Comparison of ENCODE assay signal across 19 cellular contexts in the genomic region with DNA sequence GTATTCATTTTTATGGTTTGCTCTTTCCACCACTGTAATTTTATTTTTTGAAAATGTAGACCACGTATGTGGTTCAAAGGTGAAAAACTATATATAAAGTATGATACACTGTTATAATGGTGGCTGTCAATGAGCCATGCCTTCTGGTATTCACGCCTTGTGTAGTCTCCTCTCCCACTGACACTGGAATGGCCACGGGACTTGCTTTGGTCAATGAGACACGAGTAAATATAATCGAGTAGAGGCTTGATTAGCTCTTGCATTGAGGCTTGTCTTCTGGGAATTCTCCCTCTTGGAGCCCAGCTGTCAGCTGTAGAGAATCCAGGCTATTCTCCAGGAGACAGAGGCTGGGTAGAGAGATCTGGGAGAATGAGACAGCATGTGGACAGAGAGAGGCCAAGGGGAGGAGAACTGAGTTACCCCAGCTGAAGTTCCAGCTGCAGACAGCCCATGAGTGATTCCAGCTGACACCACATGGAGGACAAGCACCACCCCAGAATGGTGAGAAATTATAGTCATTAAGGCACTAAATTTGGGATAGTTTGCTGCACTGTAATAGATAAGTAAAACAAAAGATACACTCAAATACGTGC. TPM values are rescaled to one million over a fixed set of nuclear protein-coding genes. Genes with fewer than 3 reads are reported as not detected.
"Had no signal": no experiment of that assay in that cellular context is flagged by ENCODE, and none has a peak within 500 bp of the region (broad histone marks: within the 10 kb centered on the region; RNA-seq: fewer than 3 reads in every experiment).

No MANE protein-coding gene starts in this region.

- H3K27me3 Mint-ChIP-seq: activated B cell treated with CpG ODN at 0.5 μM for 24 hours; activated T-helper 17 cell treated with anti-CD3 and anti-CD28 coated beads, Interleukin-2, amount 50 U/mL, for 72 hours; dendritic cell treated with granulocyte-macrophage colony-stimulating factor and Interleukin-4, amounts not matched to agents 40 ng/mL and 50 ng/mL, for 4 days; stimulated activated naive B cell treated with anti-CD40 and anti-IgM and Interleukin-4, amounts not matched to agents 10 μg/mL and 1 μg/mL and 100 μg/mL, for 72 hours had no signal

- H3K36me3 ChIP-seq: adrenal gland, right lobe of liver, tibial nerve had no signal

- H3K4me3 ChIP-seq: adrenal gland, body of pancreas, lung, right lobe of liver, tibial nerve had no signal

- H3K9me3 Mint-ChIP-seq: activated B cell treated with CpG ODN at 0.5 μM for 24 hours; activated T-helper 17 cell treated with anti-CD3 and anti-CD28 coated beads, Interleukin-2, amount 50 U/mL, for 72 hours; dendritic cell treated with granulocyte-macrophage colony-stimulating factor and Interleukin-4, amounts not matched to agents 40 ng/mL and 50 ng/mL, for 4 days; stimulated activated naive B cell treated with anti-CD40 and anti-IgM and Interleukin-4, amounts not matched to agents 10 μg/mL and 1 μg/mL and 100 μg/mL, for 72 hours had no signal

- H3K27ac Mint-ChIP-seq: activated B cell treated with CpG ODN at 0.5 μM for 24 hours; activated T-helper 17 cell treated with anti-CD3 and anti-CD28 coated beads, Interleukin-2, amount 50 U/mL, for 72 hours; dendritic cell treated with granulocyte-macrophage colony-stimulating factor and Interleukin-4, amounts not matched to agents 40 ng/mL and 50 ng/mL, for 4 days; natural killer cell treated with Interleukin-12 subunit alpha and Interleukin-12 subunit beta and Interleukin-15 and Interleukin-18, amount 100 ng/mL, for 72 hours; stimulated activated naive B cell treated with anti-CD40 and anti-IgM and Interleukin-4, amounts not matched to agents 10 μg/mL and 1 μg/mL and 100 μg/mL, for 72 hours had no signal

- H3K9me3 ChIP-seq: adrenal gland, body of pancreas, right lobe of liver, tibial nerve had no signal

- H3K4me3 Mint-ChIP-seq: activated B cell treated with CpG ODN at 0.5 μM for 24 hours; activated T-helper 17 cell treated with anti-CD3 and anti-CD28 coated beads, Interleukin-2, amount 50 U/mL, for 72 hours; dendritic cell treated with granulocyte-macrophage colony-stimulating factor and Interleukin-4, amounts not matched to agents 40 ng/mL and 50 ng/mL, for 4 days; natural killer cell treated with Interleukin-12 subunit alpha and Interleukin-12 subunit beta and Interleukin-15 and Interleukin-18, amount 100 ng/mL, for 72 hours; stimulated activated naive B cell treated with anti-CD40 and anti-IgM and Interleukin-4, amounts not matched to agents 10 μg/mL and 1 μg/mL and 100 μg/mL, for 72 hours had no signal

- H3K4me1 ChIP-seq: adrenal gland, body of pancreas, right lobe of liver had no signal

- H3K4me1 Mint-ChIP-seq: activated B cell treated with CpG ODN at 0.5 μM for 24 hours; activated T-helper 17 cell treated with anti-CD3 and anti-CD28 coated beads, Interleukin-2, amount 50 U/mL, for 72 hours; stimulated activated naive B cell treated with anti-CD40 and anti-IgM and Interleukin-4, amounts not matched to agents 10 μg/mL and 1 μg/mL and 100 μg/mL, for 72 hours had no signal

- H3K36me3 Mint-ChIP-seq: natural killer cell treated with Interleukin-12 subunit alpha and Interleukin-12 subunit beta and Interleukin-15 and Interleukin-18, amount 100 ng/mL, for 72 hours; stimulated activated naive B cell treated with anti-CD40 and anti-IgM and Interleukin-4, amounts not matched to agents 10 μg/mL and 1 μg/mL and 100 μg/mL, for 72 hours had no signal

- H3K27me3 ChIP-seq: adrenal gland, body of pancreas, right lobe of liver, tibial nerve had no signal

- ATAC-seq: activated T-helper 17 cell treated with anti-CD3 and anti-CD28 coated beads, Interleukin-2, amount 50 U/mL, for 72 hours; body of pancreas; natural killer cell treated with Interleukin-12 subunit alpha and Interleukin-12 subunit beta and Interleukin-15 and Interleukin-18, amount 100 ng/mL, for 72 hours; right lobe of liver; stimulated activated naive B cell treated with anti-CD40 and anti-IgM and Interleukin-4, amounts not matched to agents 10 μg/mL and 1 μg/mL and 100 μg/mL, for 72 hours had no signal

- DNase-seq: activated B cell treated with CpG ODN at 0.5 μM for 24 hours; activated CD4-positive, alpha-beta T cell treated with anti-CD3 and anti-CD28 coated beads, Interleukin-2, amount 50 U/mL, for 1 hour; activated naive CD4-positive, alpha-beta T cell treated with anti-CD3 and anti-CD28 coated beads, Interleukin-2, amount 50 U/mL, for 16 hours; activated T-cell treated with anti-CD3 and anti-CD28 coated beads for 4 hours; adrenal gland; body of pancreas; foreskin fibroblast; nucleus accumbens; right lobe of liver; stimulated activated CD4-positive, alpha-beta T cell treated with anti-CD3 and anti-CD28 coated beads, Interleukin-2, amount 100 ng/mL, for 24 hours; stimulated activated naive B cell treated with anti-CD40 and anti-IgM and Interleukin-4, amounts not matched to agents 10 μg/mL and 1 μg/mL and 100 μg/mL, for 72 hours; T-helper 2 cell had no signal

- H3K27ac ChIP-seq: adrenal gland, body of pancreas, right lobe of liver, tibial nerve had no signal

- FAIRE-seq: keratinocyte, TTC549 had no signal

RNA-seq across cellular contexts. Expression of a gene that starts 25.2 kb away (rescaled TPM):
- total RNA-seq: activated B cell treated with CpG ODN at 0.5 μM for 24 hours had no signal
